Comparison of ENCODE assay signal across 13 cellular contexts in the genomic region with DNA sequence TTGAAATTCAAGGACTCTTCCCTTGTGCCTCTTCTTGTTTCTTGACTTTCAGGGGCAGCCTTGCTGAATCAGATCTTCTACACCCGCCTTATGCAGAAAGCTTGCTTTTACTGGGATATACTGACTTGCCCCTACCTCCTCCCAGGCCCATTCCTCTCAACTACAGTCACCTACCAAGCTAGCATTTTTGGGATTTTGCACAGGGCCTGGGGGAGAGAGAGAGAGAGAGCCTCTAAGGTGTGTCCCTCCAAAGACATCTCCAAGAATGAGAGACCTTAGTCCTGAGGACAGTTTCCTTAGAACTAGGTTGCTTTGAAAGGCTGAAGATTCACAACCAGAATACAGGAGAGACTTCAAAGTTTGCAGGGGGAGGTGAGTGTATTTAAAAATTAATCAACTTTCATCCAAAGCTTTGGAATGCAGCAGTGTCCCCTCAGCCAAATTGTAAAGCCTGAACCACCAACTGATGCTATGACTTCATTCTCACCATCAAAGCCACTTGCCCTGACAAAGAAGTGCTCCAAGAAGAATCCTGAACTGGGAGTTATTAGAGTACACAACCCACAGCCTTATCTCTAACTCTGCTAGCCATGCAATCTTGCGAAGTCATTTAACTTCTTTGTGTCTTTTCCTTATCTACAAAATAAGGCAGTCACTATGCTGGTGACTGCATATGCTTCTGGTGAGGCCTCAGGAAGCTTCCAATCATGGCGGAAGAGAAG.
"Had no signal": no experiment of that assay in that cellular context is flagged by ENCODE, and none has a peak within 500 bp of the region (broad histone marks: within the 10 kb centered on the region; RNA-seq: fewer than 3 reads in every experiment).

No MANE protein-coding gene starts in this region.

- H3K36me3 Mint-ChIP-seq: activated naive CD4-positive, alpha-beta T cell treated with anti-CD3 and anti-CD28 coated beads, Interleukin-2, amount 50 U/mL, for 24 hours had no signal

- H3K36me3 ChIP-seq: breast epithelium, right atrium auricular region, tibial nerve, WERI-Rb-1 had no signal

- H3K9me3 Mint-ChIP-seq: activated naive CD4-positive, alpha-beta T cell treated with anti-CD3 and anti-CD28 coated beads, Interleukin-2, amount 50 U/mL, for 24 hours had no signal

- ATAC-seq: left colon; naive thymus-derived CD4-positive, alpha-beta T cell had no signal

- H3K9me3 ChIP-seq: breast epithelium, right atrium auricular region, tibial nerve had no signal

- H3K27ac Mint-ChIP-seq: activated naive CD4-positive, alpha-beta T cell treated with anti-CD3 and anti-CD28 coated beads, Interleukin-2, amount 50 U/mL, for 24 hours had no signal

- H3K4me3 Mint-ChIP-seq: activated naive CD4-positive, alpha-beta T cell treated with anti-CD3 and anti-CD28 coated beads, Interleukin-2, amount 50 U/mL, for 24 hours had no signal

- DNase-seq: activated CD4-positive, alpha-beta T cell treated with anti-CD3 and anti-CD28 coated beads for 4 hours; activated CD8-positive, alpha-beta memory T cell treated with anti-CD3 and anti-CD28 coated beads, Interleukin-2, amount 50 U/mL, for 48 hours; aorta; dermis blood vessel endothelial cell; left colon; naive thymus-derived CD4-positive, alpha-beta T cell; SIG-M5; small intestine; WERI-Rb-1 had no signal

- H3K27me3 Mint-ChIP-seq: activated naive CD4-positive, alpha-beta T cell treated with anti-CD3 and anti-CD28 coated beads, Interleukin-2, amount 50 U/mL, for 24 hours; naive thymus-derived CD4-positive, alpha-beta T cell had no signal

- H3K4me1 ChIP-seq: breast epithelium, right atrium auricular region, tibial nerve had no signal

- H3K27ac ChIP-seq: breast epithelium, right atrium auricular region, tibial nerve, WERI-Rb-1 had no signal

- H3K27me3 ChIP-seq: breast epithelium, right atrium auricular region, tibial nerve had no signal

- H3K4me3 ChIP-seq: breast epithelium, right atrium auricular region, tibial nerve had no signal
